In genomic region chr7:51311166-51311565, GRCh38 we compare ENCODE assay signal across 17 cellular contexts. TPM values are rescaled to one million over a fixed set of nuclear protein-coding genes. Genes with fewer than 3 reads are reported as not detected.
DNase-seq lines count a peak whose midpoint lies in the region; ATAC-seq and TF ChIP-seq lines count a peak whose summit lies in the region.
"Had no signal": no experiment of that assay in that cellular context is flagged by ENCODE, and none has a peak within 500 bp of the region (broad histone marks: within the 10 kb centered on the region; RNA-seq: fewer than 3 reads in every experiment).

No MANE protein-coding gene starts in this region.

- H3K9me3 Mint-ChIP-seq in GM23338, result no peaks in the 10 kb centered on the region
- H3K9me3 Mint-ChIP-seq in neural progenitor cell, result no peaks in the 10 kb centered on the region

- no peaks in the 10 kb centered on the region; the same call in 2 of the 3 replicates for H3K36me3 Mint-ChIP-seq in GM23338 (ENCODE audit: low read depth)
- H3K36me3 Mint-ChIP-seq in neural progenitor cell, result no peaks in the 10 kb centered on the region

- H3K4me1 Mint-ChIP-seq in GM23338 (peaks cover 70% of the 10 kb centered on the region), neural progenitor cell (peaks cover 29% of the 10 kb centered on the region)

- no peak for TF ChIP-seq CTCF in GM23338 (conservative IDR thresholded peaks at IDR 0.05; ENCODE audit: low read depth in 2 of 2)
- TF ChIP-seq CTCF in neural progenitor cell (IDR thresholded peaks at IDR 0.05), result no peak

- H3K4me1 ChIP-seq in GM23338 (ENCODE audit: insufficient read depth) (peaks cover 65% of the 10 kb centered on the region), neural progenitor cell (peaks cover 45% of the 10 kb centered on the region)

- no peak overlapping the region for H3K9ac ChIP-seq in neural progenitor cell
- H3K9ac ChIP-seq: KMS-11 had no signal

- H3K27me3 ChIP-seq in GM23338 (ENCODE audit: insufficient read depth), result peaks cover 12% of the 10 kb centered on the region
- H3K27me3 ChIP-seq in neural progenitor cell, result peaks cover 19% of the 10 kb centered on the region

- no peaks in the 10 kb centered on the region for H3K9me3 ChIP-seq in neural progenitor cell (ENCODE audit: low read depth)
- H3K9me3 ChIP-seq: A549 had no signal

- H3K4me3 ChIP-seq in GM23338, result no peak overlapping the region
- no peak overlapping the region for H3K4me3 ChIP-seq in neural progenitor cell
- H3K4me3 ChIP-seq: A549, GM12878 had no signal

- peak overlapping the region; percentile 28; the same call in 1 of the 2 replicates for H3K4me2 ChIP-seq in GM23338
- no peak overlapping the region for H3K4me2 ChIP-seq in neural progenitor cell
- H3K4me2 ChIP-seq: A549, KMS-11 had no signal

- H3K36me3 ChIP-seq in GM23338 (ENCODE audit: insufficient read depth), result no peaks in the 10 kb centered on the region
- H3K36me3 ChIP-seq in neural progenitor cell, result no peaks in the 10 kb centered on the region

- no peak overlapping the region for H3K4me3 Mint-ChIP-seq in GM23338
- no peak overlapping the region for H3K4me3 Mint-ChIP-seq in neural progenitor cell

- H3K79me2 ChIP-seq in GM23338 (replicated peaks; ENCODE audit: insufficient read depth) (peaks cover 93% of the 10 kb centered on the region), neural progenitor cell (ENCODE audit: low read depth) (peaks cover 68% of the 10 kb centered on the region)

- no peak overlapping the region for H2AFZ ChIP-seq in GM23338
- no peak overlapping the region for H2AFZ ChIP-seq in neural progenitor cell (replicated peaks)

- peak; percentile 56 for ATAC-seq in GM23338
- ATAC-seq in HG02571 (IDR thresholded peaks at IDR 0.05; ENCODE audit: unreplicated experiment), result no peak
- ATAC-seq: A549, GM12878, Panc1 had no signal

- H4K20me1 ChIP-seq in GM23338 (replicated peaks; ENCODE audit: insufficient read depth) (peaks cover 49% of the 10 kb centered on the region), neural progenitor cell (ENCODE audit: low read depth) (peaks cover 15% of the 10 kb centered on the region)

- H3K27ac ChIP-seq in GM23338 (ENCODE audit: low read depth) (no peak overlapping the region), cingulate gyrus (ENCODE audit: low read depth, low read length) (peak overlapping the region; percentile 97), neural progenitor cell (no peak overlapping the region)
- H3K27ac ChIP-seq: A549, KMS-11 had no signal

- H3K9me2 ChIP-seq in GM23338 (ENCODE audit: insufficient read depth), result no peaks in the 10 kb centered on the region

- H3K27me3 Mint-ChIP-seq in GM23338 (ENCODE audit: insufficient read depth, low read depth, poor library complexity) (peaks cover 18% of the 10 kb centered on the region), neural progenitor cell (ENCODE audit: insufficient read depth, low read depth) (peaks cover 30% of the 10 kb centered on the region)

- H3K27ac Mint-ChIP-seq in GM23338 (no peak overlapping the region), neural progenitor cell (no peak overlapping the region)

- H3F3A ChIP-seq in GM23338 (replicated peaks; ENCODE audit: low read depth), result 0 out of 2 replicates have a peak, but pooled peaks cover 4% of the 10 kb centered on the region
- peaks cover 31% of the 10 kb centered on the region for H3F3A ChIP-seq in neural progenitor cell (ENCODE audit: low read depth)

- DNase-seq in GM23338 (ENCODE audit: low spot score) (no peak), NCI-H345 (lab: John Stamatoyannopoulos, UW) (peak; percentile 64), neural progenitor cell (ENCODE audit: low spot score) (peak; percentile 32), islet precursor cell (no peak), DMS 273 treated with DMSO at 0.1 percent for 48 hours (lab: John Stamatoyannopoulos, UW) (no peak)
- DNase-seq in activated CD4-positive, alpha-beta T cell treated with anti-CD3 and anti-CD28 coated beads, Interleukin-2, amount 50 U/mL, for 48 hours, result no peak
- DNase-seq: GDM1, NCI-H1048, NCI-H1436 treated with DMSO at 0.1 percent for 48 hours, NCI-H2081 treated with DMSO at 0.1 percent for 48 hours, NCI-H226 had no signal

TF ChIP-seq in GM23338, 12 proteins besides CTCF, POLR2A, EP300 and RAD21 (continues in another document):
- TF ChIP-seq EZH2 (IDR thresholded peaks at IDR 0.05; ENCODE audit: low read depth, unreplicated experiment) (no peak), ZNF331 (CRISPR knock-in tag; IDR thresholded peaks at IDR 0.05; ENCODE audit: low read depth) (no peak), NANOG (IDR thresholded peaks at IDR 0.05; ENCODE audit: borderline replicate concordance) (no peak), POLR2AphosphoS5 (IDR thresholded peaks at IDR 0.05; ENCODE audit: low read depth) (no peak), STAT1 (IDR thresholded peaks at IDR 0.05; ENCODE audit: unreplicated experiment) (no peak), EZH2phosphoT487 (IDR thresholded peaks at IDR 0.05; ENCODE audit: unreplicated experiment) (no peak), ZNF462 (CRISPR knock-in tag; IDR thresholded peaks at IDR 0.05) (no peak), JUNB (IDR thresholded peaks at IDR 0.05; ENCODE audit: unreplicated experiment) (no peak), ZNF114 (CRISPR knock-in tag; IDR thresholded peaks at IDR 0.05) (no peak), CREB1 (CRISPR knock-in tag; IDR thresholded peaks at IDR 0.05; ENCODE audit: low read depth) (no peak), ETS1 (IDR thresholded peaks at IDR 0.05) (no peak)

RNA-seq across cellular contexts. Expression of gene COBL, which starts 5.4 kb away (rescaled TPM):
- 40.2 and 51.9 TPM in 2 replicates for total RNA-seq in GM23338 (2014; rRNA removed; shearing (Covaris generic))
- 16.1 and 18.3 TPM in 2 replicates for polyA plus RNA-seq in GM23338 (2016; fragmentation: Nextera tagmentation; extraction: Ambion mirVana)
- 5.4 and 6.3 TPM in 2 replicates for total RNA-seq in neural progenitor cell (ENCODE audit: low replicate concordance)
- polyA plus RNA-seq: GM12878 had no signal

Comparison
In these comparisons a context has a peak if more than half of its experiments do, and no peak if none do; other contexts are left out.
1. DNase-seq: peak in NCI-H345 (single experiment) and neural progenitor cell (single experiment); none in GM23338 (single experiment), activated CD4-positive, alpha-beta T cell treated with anti-CD3 and anti-CD28 coated beads, Interleukin-2, amount 50 U/mL, for 48 hours (0 of 2), islet precursor cell (single experiment) and DMS 273 treated with DMSO at 0.1 percent for 48 hours (single experiment).